In genomic region chr9:124267271-124267807, GRCh38 we compare ENCODE assay signal across 8 cellular contexts. TPM values are rescaled to one million over a fixed set of nuclear protein-coding genes. Genes with fewer than 3 reads are reported as not detected.
A peak's percentile ranks its signal among the peaks of the same experiment; 100 is the strongest.
DNase-seq lines count a peak whose midpoint lies in the region; ATAC-seq and TF ChIP-seq lines count a peak whose summit lies in the region.

No MANE protein-coding gene starts in this region.

- in situ Hi-C loops in T47D (cut with HindIII; ENCODE audit: low pct_unique_long_range_greater_than_20kb, low sequenced_read_pairs) = no loop called here

- H3K36me3 Mint-ChIP-seq in Caco-2 (ENCODE audit: insufficient read depth, unreplicated experiment) = peaks cover 21% of the 10 kb centered on the region

- DNase-seq in DMS153 (lab: John Stamatoyannopoulos, UW) (peak; percentile 87), NAMALWA (ENCODE audit: low spot score) (peak; percentile 64), T47D (ENCODE audit: low read depth in 1 of 2, low spot score in 1 of 2) (peak; percentile 77 to 97), NCI-H82 (lab: John Stamatoyannopoulos, UW) (no peak), Caco-2 (no peak)
- no peak for DNase-seq in stimulated activated naive CD4-positive, alpha-beta T cell (lab: John Stamatoyannopoulos, UW)

- no TSS peak for BruUV-seq in Caco-2 (replicated peaks; lab: Mats Ljungman, UMichigan)

- peaks cover 2% of the 10 kb centered on the region for H3K4me1 Mint-ChIP-seq in Caco-2 (ENCODE audit: low read depth, unreplicated experiment)

- no peak for ATAC-seq in HG02678 (IDR thresholded peaks at IDR 0.05; ENCODE audit: unreplicated experiment)

- no peak overlapping the region for H3K4me3 Mint-ChIP-seq in Caco-2 (ENCODE audit: unreplicated experiment)

- H3K27me3 ChIP-seq in mucosa of rectum (ENCODE audit: control insufficient read depth in 2 of 2, insufficient read depth in 2 of 2, low read length in 2 of 2) (no peaks in the 10 kb centered on the region), Caco-2 (replicated peaks; ENCODE audit: control insufficient read depth, insufficient read depth, low read length) (no peaks in the 10 kb centered on the region)

- POLR2A ChIA-PET in Caco-2 (lab: Charles Lee) = no interaction called here

- H3K4me3 ChIP-seq in mucosa of rectum (ENCODE audit: low read length in 2 of 2) (peak overlapping the region in 1 of 2 donors; percentile 37), Caco-2 (ENCODE audit: low read depth, low read length) (no peak overlapping the region)

- no peak for TF ChIP-seq CTCF in Caco-2 (IDR thresholded peaks at IDR 0.05; ENCODE audit: insufficient read depth in 1 of 2, low read depth in 1 of 2, low read length in 1 of 2, severe bottlenecking in 1 of 2, unreplicated experiment in 1 of 2)

- peaks cover 67 to 68% of the 10 kb centered on the region in 2 donors for H3K4me1 ChIP-seq in mucosa of rectum (ENCODE audit: control insufficient read depth in 2 of 2, insufficient read depth in 2 of 2, low read length in 2 of 2)
- peaks cover 15% of the 10 kb centered on the region for H3K4me1 ChIP-seq in Caco-2

- H3K9me3 Mint-ChIP-seq in Caco-2 (ENCODE audit: unreplicated experiment) = no peaks in the 10 kb centered on the region

- CTCF ChIA-PET in Caco-2 (lab: Charles Lee) = no interaction called here

- no peaks in the 10 kb centered on the region for H3K27me3 Mint-ChIP-seq in Caco-2 (ENCODE audit: insufficient read depth, unreplicated experiment)

- H3K9me3 ChIP-seq in mucosa of rectum (ENCODE audit: control insufficient read depth in 2 of 2, low read length in 2 of 2) = no peaks in the 10 kb centered on the region
- no peaks in the 10 kb centered on the region for H3K9me3 ChIP-seq in Caco-2

- H3K27ac ChIP-seq in mucosa of rectum (ENCODE audit: low read depth in 2 of 2, low read length in 2 of 2) = peak overlapping the region; percentile 71 to 85

- intact Hi-C loops in Caco-2 (cut with micrococcal nuclease; ENCODE audit: unreplicated experiment) = no loop called here

- H3K9ac ChIP-seq in mucosa of rectum (ENCODE audit: low read depth in 1 of 2, low read length in 2 of 2) = peak overlapping the region; percentile 17 to 63

- H3K36me3 ChIP-seq in mucosa of rectum (ENCODE audit: control insufficient read depth in 2 of 2, insufficient read depth in 2 of 2, low read length in 2 of 2) (peaks cover 0 to 4% of the 10 kb centered on the region in 2 donors), Caco-2 (ENCODE audit: control insufficient read depth, insufficient read depth, low read length) (no peaks in the 10 kb centered on the region; the same call in 1 of the 2 replicates)

- H3K27ac Mint-ChIP-seq in Caco-2 (ENCODE audit: unreplicated experiment) = no peak overlapping the region

RNA-seq across cellular contexts. Expression of gene NEK6, which starts 9.6 kb away (rescaled TPM):
- 56.6 and 66.6 TPM in 2 replicates for total RNA-seq in Caco-2 (2022)

Comparison
In these comparisons a context has a peak if more than half of its experiments do, and no peak if none do; other contexts are left out.
1. DNase-seq: peak in DMS153 (single experiment), NAMALWA (single experiment) and T47D (2 of 2); none in stimulated activated naive CD4-positive, alpha-beta T cell (0 of 6), NCI-H82 (single experiment) and Caco-2 (0 of 2).